15 cellular contexts compared by ENCODE assay signal in the genomic region with DNA sequence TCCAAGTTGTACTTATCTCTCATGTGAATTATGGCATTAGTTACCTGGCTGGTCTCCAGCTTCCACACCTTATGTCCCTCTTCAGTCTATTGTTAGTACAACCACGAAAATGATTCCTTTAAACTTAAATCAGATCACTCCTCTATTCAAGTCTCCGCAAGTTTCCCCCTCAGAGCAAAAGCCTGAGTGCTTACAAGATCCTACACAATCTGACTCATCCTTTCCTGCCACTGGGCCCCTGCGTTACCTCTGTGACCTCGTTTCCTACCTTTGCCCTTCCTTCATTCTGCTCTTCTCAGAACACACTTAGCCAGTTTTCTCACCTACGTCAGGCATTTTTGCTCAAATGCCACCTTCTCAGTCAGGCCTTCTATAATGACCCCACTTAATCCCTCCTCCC. TPM values are rescaled to one million over a fixed set of nuclear protein-coding genes. Genes with fewer than 3 reads are reported as not detected.
DNase-seq lines count a peak whose midpoint lies in the region; ATAC-seq and TF ChIP-seq lines count a peak whose summit lies in the region.
"Had no signal": no experiment of that assay in that cellular context is flagged by ENCODE, and none has a peak within 500 bp of the region (broad histone marks: within the 10 kb centered on the region; RNA-seq: fewer than 3 reads in every experiment).

No MANE protein-coding gene starts in this region.

- no peak overlapping the region for H3K27ac Mint-ChIP-seq in activated CD8-positive, alpha-beta T cell treated with anti-CD3 and anti-CD28 coated beads, Interleukin-2, amount 10 ng/mL, durations not matched to agents 7 days and 5 days
- H3K27ac Mint-ChIP-seq: activated T-helper 2 cell treated with anti-CD3 and anti-CD28 coated beads, Interferon-gamma antibody, Interleukin-2, Interleukin-4, amounts not matched to agents 10 μg/mL and 5 μg/mL and 100 μg/mL, durations not matched to agents 14 hours and 24 hours and 36 hours; dendritic cell treated with granulocyte-macrophage colony-stimulating factor and Interleukin-4, amounts not matched to agents 40 ng/mL and 50 ng/mL, for 4 days; memory B cell; stimulated activated memory B cell treated with anti-CD40 and anti-IgM and Interleukin-4, amounts not matched to agents 10 μg/mL and 1 μg/mL and 100 μg/mL, for 72 hours had no signal

- CTCF ChIA-PET in activated CD8-positive, alpha-beta T cell treated with anti-CD3 and anti-CD28 coated beads, Interleukin-2, amount 10 ng/mL, durations not matched to agents 7 days and 5 days (lab: Charles Lee): no interaction called here

- no peaks in the 10 kb centered on the region for H3K9me3 ChIP-seq in RWPE2 (ENCODE audit: severe bottlenecking)

- no peaks in the 10 kb centered on the region for H3K9me3 Mint-ChIP-seq in activated CD8-positive, alpha-beta T cell treated with anti-CD3 and anti-CD28 coated beads, Interleukin-2, amount 10 ng/mL, durations not matched to agents 7 days and 5 days (ENCODE audit: insufficient read depth)
- H3K9me3 Mint-ChIP-seq: activated T-helper 2 cell treated with anti-CD3 and anti-CD28 coated beads, Interferon-gamma antibody, Interleukin-2, Interleukin-4, amounts not matched to agents 10 μg/mL and 5 μg/mL and 100 μg/mL, durations not matched to agents 14 hours and 24 hours and 36 hours; dendritic cell treated with granulocyte-macrophage colony-stimulating factor and Interleukin-4, amounts not matched to agents 40 ng/mL and 50 ng/mL, for 4 days; memory B cell; stimulated activated memory B cell treated with anti-CD40 and anti-IgM and Interleukin-4, amounts not matched to agents 10 μg/mL and 1 μg/mL and 100 μg/mL, for 72 hours had no signal

- POLR2A ChIA-PET in activated CD8-positive, alpha-beta T cell treated with anti-CD3 and anti-CD28 coated beads, Interleukin-2, amount 10 ng/mL, durations not matched to agents 7 days and 5 days (lab: Charles Lee): no interaction called here

- no peak overlapping the region for H3K27ac ChIP-seq in RWPE2 (ENCODE audit: poor library complexity, severe bottlenecking)

- no peak overlapping the region for H3K4me3 Mint-ChIP-seq in activated CD8-positive, alpha-beta T cell treated with anti-CD3 and anti-CD28 coated beads, Interleukin-2, amount 10 ng/mL, durations not matched to agents 7 days and 5 days
- H3K4me3 Mint-ChIP-seq: dendritic cell treated with granulocyte-macrophage colony-stimulating factor and Interleukin-4, amounts not matched to agents 40 ng/mL and 50 ng/mL, for 4 days; H9; memory B cell; stimulated activated memory B cell treated with anti-CD40 and anti-IgM and Interleukin-4, amounts not matched to agents 10 μg/mL and 1 μg/mL and 100 μg/mL, for 72 hours had no signal

- TF ChIP-seq CTCF in RWPE2 (IDR thresholded peaks at IDR 0.05; ENCODE audit: poor library complexity, severe bottlenecking) (no peak), epithelial cell of esophagus (IDR thresholded peaks at IDR 0.05; ENCODE audit: insufficient read depth, low read depth, low read length, missing control alignments) (no peak)

- no peaks in the 10 kb centered on the region for H3K36me3 Mint-ChIP-seq in activated CD8-positive, alpha-beta T cell treated with anti-CD3 and anti-CD28 coated beads, Interleukin-2, amount 10 ng/mL, durations not matched to agents 7 days and 5 days (ENCODE audit: low read depth)
- H3K36me3 Mint-ChIP-seq: memory B cell; stimulated activated memory B cell treated with anti-CD40 and anti-IgM and Interleukin-4, amounts not matched to agents 10 μg/mL and 1 μg/mL and 100 μg/mL, for 72 hours had no signal

- H3K4me1 Mint-ChIP-seq in activated CD8-positive, alpha-beta T cell treated with anti-CD3 and anti-CD28 coated beads, Interleukin-2, amount 10 ng/mL, durations not matched to agents 7 days and 5 days (ENCODE audit: low read depth): peaks cover 7% of the 10 kb centered on the region
- H3K4me1 Mint-ChIP-seq: memory B cell; stimulated activated memory B cell treated with anti-CD40 and anti-IgM and Interleukin-4, amounts not matched to agents 10 μg/mL and 1 μg/mL and 100 μg/mL, for 72 hours had no signal

- H3K4me3 ChIP-seq in RWPE2 (ENCODE audit: severe bottlenecking) (no peak overlapping the region), epithelial cell of esophagus (ENCODE audit: low read length) (no peak overlapping the region)

- peaks cover 14% of the 10 kb centered on the region for H3K4me1 ChIP-seq in RWPE2 (ENCODE audit: insufficient read depth, poor library complexity, severe bottlenecking)

- H3K27me3 ChIP-seq in RWPE2 (ENCODE audit: insufficient read depth, poor library complexity, severe bottlenecking): no peaks in the 10 kb centered on the region

- ATAC-seq in RWPE2 (ENCODE audit: low read depth): peak; percentile 97
- peak; percentile 81 for ATAC-seq in activated CD8-positive, alpha-beta T cell treated with anti-CD3 and anti-CD28 coated beads, Interleukin-2, amount 10 ng/mL, durations not matched to agents 7 days and 5 days
- ATAC-seq: right cardiac atrium; stimulated activated memory B cell treated with anti-CD40 and anti-IgM and Interleukin-4, amounts not matched to agents 10 μg/mL and 1 μg/mL and 100 μg/mL, for 72 hours had no signal

- no peaks in the 10 kb centered on the region for H3K27me3 Mint-ChIP-seq in activated CD8-positive, alpha-beta T cell treated with anti-CD3 and anti-CD28 coated beads, Interleukin-2, amount 10 ng/mL, durations not matched to agents 7 days and 5 days (ENCODE audit: low read depth)
- H3K27me3 Mint-ChIP-seq: dendritic cell treated with granulocyte-macrophage colony-stimulating factor and Interleukin-4, amounts not matched to agents 40 ng/mL and 50 ng/mL, for 4 days had no signal

- no peaks in the 10 kb centered on the region for H3K36me3 ChIP-seq in RWPE2 (ENCODE audit: low read depth)

- DNase-seq in RWPE2 (ENCODE audit: low spot score) (no peak), epithelial cell of esophagus (ENCODE audit: low read depth) (peak; percentile 85), NCI-H748 (lab: John Stamatoyannopoulos, UW; ENCODE audit: unreplicated experiment) (no peak), ureter (ENCODE audit: low spot score) (no peak), DMS153 (lab: John Stamatoyannopoulos, UW) (no peak)
- DNase-seq in activated CD8-positive, alpha-beta T cell treated with anti-CD3 and anti-CD28 coated beads, Interleukin-2, amount 10 ng/mL, durations not matched to agents 7 days and 5 days: peak; percentile 37
- DNase-seq in stimulated activated CD8-positive, alpha-beta memory T cell treated with anti-CD3 and anti-CD28 coated beads, Interleukin-12 subunit alpha, Interleukin-12 subunit beta, amount 100 ng/mL, for 4 hours (ENCODE audit: low read depth): peak; percentile 2
- DNase-seq: H9, IMR-90, NCI-H1436, right cardiac atrium had no signal

RNA-seq across cellular contexts. Expression of a gene that starts 45.1 kb away (rescaled TPM):
- under 1 TPM; 0.29 to 0.34 TPM for total RNA-seq in activated CD8-positive, alpha-beta T cell treated with anti-CD3 and anti-CD28 coated beads, Interleukin-2, amount 10 ng/mL, durations not matched to agents 7 days and 5 days
- 40.6 TPM for total RNA-seq in ureter

Comparison
In these comparisons a context has a peak if more than half of its experiments do, and no peak if none do; other contexts are left out.
1. DNase-seq: peak in activated CD8-positive, alpha-beta T cell treated with anti-CD3 and anti-CD28 coated beads, Interleukin-2, amount 10 ng/mL, durations not matched to agents 7 days and 5 days (single experiment), epithelial cell of esophagus (single experiment) and stimulated activated CD8-positive, alpha-beta memory T cell treated with anti-CD3 and anti-CD28 coated beads, Interleukin-12 subunit alpha, Interleukin-12 subunit beta, amount 100 ng/mL, for 4 hours (single experiment); none in RWPE2 (single experiment), NCI-H748 (single experiment), ureter (single experiment) and DMS153 (single experiment).
2. RNA of a gene that starts 45.1 kb away (total RNA-seq): 40.6 TPM in ureter (single experiment); 0.29 to 0.34 TPM in activated CD8-positive, alpha-beta T cell treated with anti-CD3 and anti-CD28 coated beads, Interleukin-2, amount 10 ng/mL, durations not matched to agents 7 days and 5 days; every median in the first group is over 10 times any median in the second.